8 cellular contexts compared by ENCODE assay signal in genomic region chr14:105075364-105076295, GRCh38. TPM values are rescaled to one million over a fixed set of nuclear protein-coding genes. Genes with fewer than 3 reads are reported as not detected.
DNase-seq lines count a peak whose midpoint lies in the region; ATAC-seq, FAIRE-seq and TF ChIP-seq lines count a peak whose summit lies in the region.

No MANE protein-coding gene starts in this region.

- no peak overlapping the region for H4K8ac ChIP-seq in H9 (replicated peaks; ENCODE audit: insufficient read length, low read depth, low read length)

- H3K9me3 ChIP-seq in H9 (ENCODE audit: control insufficient read depth, low read depth, low read length) (no peaks in the 10 kb centered on the region), fibroblast of lung (ENCODE audit: control insufficient read depth, insufficient read depth, low read depth, low read length) (no peaks in the 10 kb centered on the region), spleen (no peaks in the 10 kb centered on the region)

- H3K14ac ChIP-seq in H9 (ENCODE audit: insufficient read depth, low read length): 0 out of 2 replicates have a peak overlapping the region, but pooled peaks have one; percentile 64

- peaks cover 8 to 23% of the 10 kb centered on the region in 2 experiments for H3K4me1 Mint-ChIP-seq in H9

- peak overlapping the region; percentile 11 for H3K18ac ChIP-seq in H9 (ENCODE audit: insufficient read length, low read depth, low read length)

- peak; percentile 95 for FAIRE-seq in GM12891 (lab: Jason Lieb, UNC)

- H3K4me3 ChIP-seq in fibroblast of lung (replicated peaks in 1 of 4; ENCODE audit: control extremely low read depth in 1 of 4, insufficient read depth in 1 of 4, low read depth in 3 of 4, low read length in 4 of 4) (peak overlapping the region in 1 of 4 experiments; percentile 27), spleen (peak overlapping the region in 2 of 8 donors; percentile 21 to 22)

- H3K27me3 ChIP-seq in H9 (ENCODE audit: insufficient read depth, low read length) (no peaks in the 10 kb centered on the region), fibroblast of lung (ENCODE audit: control insufficient read depth, insufficient read depth, low read length) (peaks cover 6% of the 10 kb centered on the region), spleen (replicated peaks in 1 of 7) (peaks cover 0 to 6% (median 0%) of the 10 kb centered on the region in 7 donors)

- H2AK5ac ChIP-seq in H9 (ENCODE audit: insufficient read length, low read length): no peak overlapping the region

- no peaks in the 10 kb centered on the region for H3K23me2 ChIP-seq in H9 (ENCODE audit: insufficient read length, low read depth, low read length, poor library complexity, severe bottlenecking)

- peaks cover 0 to 4% (median 2%) of the 10 kb centered on the region in 3 experiments; a peak in 3 of 7 replicates for H3K36me3 Mint-ChIP-seq in H9 (ENCODE audit: insufficient read depth in 1 of 3, low read depth in 3 of 3)

- H3K4me3 Mint-ChIP-seq in H9: no peak overlapping the region

- H3K4me2 ChIP-seq in H9 (ENCODE audit: insufficient read depth, insufficient read length, low read length) (no peak overlapping the region), fibroblast of lung (ENCODE audit: extremely low read depth, insufficient read depth, low read length) (no peak overlapping the region)

- H3K27ac ChIP-seq in H9 (ENCODE audit: insufficient read length, low read depth, low read length): no peak overlapping the region
- H3K27ac ChIP-seq in fibroblast of lung (ENCODE audit: insufficient read depth, low read length): no peak overlapping the region
- peak overlapping the region in 4 of 8 donors; percentile 43 to 69 (median 49) for H3K27ac ChIP-seq in spleen

- H2BK5ac ChIP-seq in H9 (ENCODE audit: insufficient read length, low read length): no peak overlapping the region

- H2AFZ ChIP-seq in H9 (ENCODE audit: low read length) (no peak overlapping the region), fibroblast of lung (ENCODE audit: low read length) (no peak overlapping the region)

- no peak overlapping the region for H2BK120ac ChIP-seq in H9 (ENCODE audit: low read depth, low read length, poor library complexity, severe bottlenecking)

- no peak overlapping the region for H3K4ac ChIP-seq in H9 (ENCODE audit: low read depth, low read length)

- no peak overlapping the region for H3T11ph ChIP-seq in H9 (ENCODE audit: low read length)

- H4K91ac ChIP-seq in H9 (ENCODE audit: insufficient read length, low read depth, low read length): no peak overlapping the region

- TF ChIP-seq POLR2A in GM12891 (IDR thresholded peaks at IDR 0.05; ENCODE audit: low read depth, low read length): no peak
- TF ChIP-seq POLR2A in spleen (IDR thresholded peaks at IDR 0.05): no peak

- peak; percentile 95 for DNase-seq in GM12891 (ENCODE audit: insufficient read length, low spot score)
- DNase-seq in H9: peak; percentile 69
- DNase-seq in NOMO-1 (lab: John Stamatoyannopoulos, UW; ENCODE audit: unreplicated experiment in 2 of 2): peak; percentile 85 to 92
- DNase-seq in fibroblast of lung (ENCODE audit: low read depth in 2 of 2): peak; percentile 35 to 43
- DNase-seq in spleen: peak; percentile 91
- no peak for DNase-seq in NK-92 (lab: John Stamatoyannopoulos, UW; ENCODE audit: unreplicated experiment)

- peaks cover 7 to 10% of the 10 kb centered on the region in 2 experiments for H3K9me3 Mint-ChIP-seq in H9

- TF ChIP-seq CTCF in H9 (conservative IDR thresholded peaks at IDR 0.05): no peak
- TF ChIP-seq CTCF in fibroblast of lung (conservative IDR thresholded peaks at IDR 0.05 in 1 of 2, IDR thresholded peaks at IDR 0.05 in 1 of 2; ENCODE audit: low read depth in 1 of 2, low read length in 2 of 2): no peak
- no peak for TF ChIP-seq CTCF in spleen (IDR thresholded peaks at IDR 0.05 in 8 of 11, conservative IDR thresholded peaks at IDR 0.05 in 3 of 11)

- no peak overlapping the region for H3K23ac ChIP-seq in H9 (ENCODE audit: insufficient read length, low read depth, low read length)

- H2BK15ac ChIP-seq in H9 (ENCODE audit: low read depth, low read length): no peak overlapping the region

- H3K27me3 Mint-ChIP-seq in H9 (ENCODE audit: low read depth): peaks cover 26% of the 10 kb centered on the region

- ATAC-seq in HG02678 (IDR thresholded peaks at IDR 0.05; ENCODE audit: unreplicated experiment) (no peak), GM19452 (IDR thresholded peaks at IDR 0.05; ENCODE audit: unreplicated experiment) (no peak)

- no peak overlapping the region for H3K9ac ChIP-seq in H9 (ENCODE audit: extremely low read depth, insufficient read length, low read length)
- H3K9ac ChIP-seq in fibroblast of lung (ENCODE audit: insufficient read depth, low read length): no peak overlapping the region

- no CpG with 5 or more reads among the region's 24 CpGs for WGBS in H9 (ENCODE audit: extremely low coverage, insufficient read length, low lambda C conversion rate)
- WGBS in spleen, 5 donors: 21 to 36% (median 31%) methylated on average over 15 to 24 of the region's 24 CpGs

- no peak overlapping the region for H3K27ac Mint-ChIP-seq in H9

- no peaks in the 10 kb centered on the region; the same call in 1 of the 2 replicates for H3K4me1 ChIP-seq in H9 (ENCODE audit: insufficient read depth, low read length)
- H3K4me1 ChIP-seq in fibroblast of lung (ENCODE audit: control insufficient read depth, extremely low read depth, insufficient read depth, low read length): peaks cover 3% of the 10 kb centered on the region
- H3K4me1 ChIP-seq in spleen: peaks cover 21 to 52% (median 37%) of the 10 kb centered on the region in 6 donors

- H3K79me2 ChIP-seq in H9 (ENCODE audit: insufficient read depth, low read length): no peaks in the 10 kb centered on the region
- H3K79me2 ChIP-seq in fibroblast of lung (ENCODE audit: control insufficient read depth, insufficient read depth, low read length): no peaks in the 10 kb centered on the region

- intact Hi-C loops in spleen (cut with DNase I; ENCODE audit: low total_unique reads): no loop called here

- H2BK20ac ChIP-seq in H9 (ENCODE audit: low read depth, low read length, poor library complexity, severe bottlenecking): no peak overlapping the region

- H3K56ac ChIP-seq in H9 (ENCODE audit: insufficient read length, low read depth, low read length): no peak overlapping the region

- H3K36me3 ChIP-seq in fibroblast of lung (ENCODE audit: control insufficient read depth, insufficient read depth, low read length): no peaks in the 10 kb centered on the region
- no peaks in the 10 kb centered on the region for H3K36me3 ChIP-seq in spleen

- H4K5ac ChIP-seq in H9 (ENCODE audit: insufficient read length, low read depth, low read length): no peak overlapping the region

- no peaks in the 10 kb centered on the region for H3K79me1 ChIP-seq in H9 (ENCODE audit: insufficient read depth, low read depth, low read length, poor library complexity, severe bottlenecking)

- H4K20me1 ChIP-seq in H9 (ENCODE audit: control insufficient read depth, insufficient read depth, insufficient read length) (no peaks in the 10 kb centered on the region), fibroblast of lung (ENCODE audit: control insufficient read depth, extremely low read depth, insufficient read depth, low read length) (no peaks in the 10 kb centered on the region)

- no peak overlapping the region for H2BK12ac ChIP-seq in H9 (ENCODE audit: insufficient read length, low read depth, low read length)

TF ChIP-seq in GM12891, 5 proteins besides CTCF, POLR2A, EP300 and RAD21:
- TF ChIP-seq PAX5 (IDR thresholded peaks at IDR 0.05; ENCODE audit: insufficient read depth, low read length, severe bottlenecking): no peak
- TF ChIP-seq SPI1 (IDR thresholded peaks at IDR 0.05; ENCODE audit: low read depth, low read length): 0 out of 2 replicates have a peak, but pooled peaks have one; percentile 11

RNA-seq across cellular contexts. Expression of gene GPR132, which starts 10.4 kb away (rescaled TPM):
- polyA plus RNA-seq in GM12891 (2012; ENCODE audit: low read depth, missing spikeins): 18.8 TPM
- total RNA-seq in H9 (2021) (0.20 and 0.24 TPM in 2 replicates), fibroblast of lung (0.17 and 0.26 TPM in 2 replicates), spleen (10 to 100 TPM; 17.5 to 33.7 (median 23.1) TPM)
- polyA plus RNA-seq in fibroblast of lung (not detected in 2 replicates), spleen (1 to 10 TPM; 5.0 to 9.0 (median 5.8) TPM)
- polyA plus RNA-seq in fibroblast of lung (2012): 0.05 TPM in 1 of 2 replicates, not detected in the other
- polyA minus RNA-seq in fibroblast of lung (ENCODE audit: low replicate concordance): not detected in 2 replicates

RNA-seq across cellular contexts. Expression of gene CDCA4, which starts 54.7 kb away (rescaled TPM):
- 35.1 TPM for polyA plus RNA-seq in GM12891 (2012; ENCODE audit: low read depth, missing spikeins)
- total RNA-seq in H9 (2021) (57.7 and 58.5 TPM in 2 replicates), fibroblast of lung (7.9 and 8.0 TPM in 2 replicates), spleen (10 to 100 TPM in 2 of 7 donors, 1 to 10 TPM in 5; 6.5 to 15.1 (median 8.7) TPM)
- polyA plus RNA-seq in fibroblast of lung (8.0 and 19.5 TPM in 2 replicates), spleen (10 to 100 TPM in 1 of 3 donors, 1 to 10 TPM in 2; 5.8 to 10.5 (median 8.5) TPM)
- 9.1 and 21.3 TPM in 2 replicates for polyA plus RNA-seq in fibroblast of lung (2012)
- 8.1 and 23.3 TPM in 2 replicates for polyA minus RNA-seq in fibroblast of lung (ENCODE audit: low replicate concordance)

Comparison
In these comparisons a context has a peak if more than half of its experiments do, and no peak if none do; other contexts are left out.
1. RNA of gene GPR132, which starts 10.4 kb away (total RNA-seq): 17.5 to 33.7 TPM in spleen; 0.20 to 0.24 TPM in H9 and 0.17 to 0.26 TPM in fibroblast of lung; every median in the first group is over 10 times any median in the second.